22 cellular contexts compared by ENCODE assay signal in genomic region chr20:6506906-6507305, GRCh38.
"Had no signal": no experiment of that assay in that cellular context is flagged by ENCODE, and none has a peak within 500 bp of the region (broad histone marks: within the 10 kb centered on the region; RNA-seq: fewer than 3 reads in every experiment).

No MANE protein-coding gene starts in this region.

- H3K4me3 Mint-ChIP-seq: natural killer cell; nephron; neural progenitor cell; stimulated activated effector memory CD8-positive, alpha-beta T cell treated with anti-CD3 and anti-CD28 coated beads, Interleukin-12 subunit alpha, Interleukin-12 subunit beta, amount 100 ng/mL, for 72 hours; stimulated activated naive B cell treated with anti-CD40 and anti-IgM and Interleukin-4, amounts not matched to agents 10 μg/mL and 1 μg/mL and 100 μg/mL, for 72 hours; stimulated activated naive CD8-positive, alpha-beta T cell treated with anti-CD3 and anti-CD28 coated beads, Interleukin-15, Interleukin-2, amounts not matched to agents 100 ng/mL and 50 ng/mL, for 24 hours had no signal

- H3K9me3 Mint-ChIP-seq: stimulated activated naive CD8-positive, alpha-beta T cell treated with anti-CD3 and anti-CD28 coated beads, Interleukin-15, Interleukin-2, amounts not matched to agents 100 ng/mL and 50 ng/mL, for 24 hours had no signal

- DNase-seq: natural killer cell; occipital lobe; ovary; posterior cingulate gyrus; right cardiac atrium; right lobe of liver; sigmoid colon; small intestine; stimulated activated CD4-positive, alpha-beta T cell treated with anti-CD3 and anti-CD28 coated beads, Interleukin-15, amount 100 ng/mL, for 24 hours; stimulated activated CD4-positive, alpha-beta T cell treated with anti-CD3 and anti-CD28 coated beads, Interleukin-2, amount 100 ng/mL, for 24 hours; stimulated activated CD4-positive, alpha-beta T cell treated with anti-CD3 and anti-CD28 coated beads, Interleukin-2, amount 100 ng/mL, for 48 hours; stimulated activated CD4-positive, alpha-beta T cell treated with anti-CD3 and anti-CD28 coated beads, Interleukin-4, amount 100 ng/mL, for 24 hours; stimulated activated naive B cell treated with anti-CD40 and anti-IgM and Interleukin-4, amounts not matched to agents 10 μg/mL and 1 μg/mL and 100 μg/mL, for 72 hours; stimulated activated naive CD4-positive, alpha-beta T cell treated with Interleukin-2 at 50 U/mL for 16 hours; stomach; thyroid gland; trophoblast cell; upper lobe of left lung had no signal

- H3K27me3 Mint-ChIP-seq: stimulated activated naive B cell treated with anti-CD40 and anti-IgM and Interleukin-4, amounts not matched to agents 10 μg/mL and 1 μg/mL and 100 μg/mL, for 72 hours; stimulated activated naive CD8-positive, alpha-beta T cell treated with anti-CD3 and anti-CD28 coated beads, Interleukin-15, Interleukin-2, amounts not matched to agents 100 ng/mL and 50 ng/mL, for 24 hours had no signal

- H3K4me1 Mint-ChIP-seq: natural killer cell; neural progenitor cell; stimulated activated effector memory CD8-positive, alpha-beta T cell treated with anti-CD3 and anti-CD28 coated beads, Interleukin-12 subunit alpha, Interleukin-12 subunit beta, amount 100 ng/mL, for 72 hours; stimulated activated naive B cell treated with anti-CD40 and anti-IgM and Interleukin-4, amounts not matched to agents 10 μg/mL and 1 μg/mL and 100 μg/mL, for 72 hours had no signal

- H3K27ac Mint-ChIP-seq: natural killer cell; nephron; neural progenitor cell; stimulated activated effector memory CD8-positive, alpha-beta T cell treated with anti-CD3 and anti-CD28 coated beads, Interleukin-12 subunit alpha, Interleukin-12 subunit beta, amount 100 ng/mL, for 72 hours; stimulated activated naive B cell treated with anti-CD40 and anti-IgM and Interleukin-4, amounts not matched to agents 10 μg/mL and 1 μg/mL and 100 μg/mL, for 72 hours; stimulated activated naive CD8-positive, alpha-beta T cell treated with anti-CD3 and anti-CD28 coated beads, Interleukin-15, Interleukin-2, amounts not matched to agents 100 ng/mL and 50 ng/mL, for 24 hours had no signal

- ATAC-seq: natural killer cell; right cardiac atrium; right lobe of liver; stimulated activated effector memory CD8-positive, alpha-beta T cell treated with anti-CD3 and anti-CD28 coated beads, Interleukin-12 subunit alpha, Interleukin-12 subunit beta, amount 100 ng/mL, for 72 hours; stimulated activated naive B cell treated with anti-CD40 and anti-IgM and Interleukin-4, amounts not matched to agents 10 μg/mL and 1 μg/mL and 100 μg/mL, for 72 hours had no signal

- H3K36me3 Mint-ChIP-seq: natural killer cell; neural progenitor cell; stimulated activated effector memory CD8-positive, alpha-beta T cell treated with anti-CD3 and anti-CD28 coated beads, Interleukin-12 subunit alpha, Interleukin-12 subunit beta, amount 100 ng/mL, for 72 hours; stimulated activated naive B cell treated with anti-CD40 and anti-IgM and Interleukin-4, amounts not matched to agents 10 μg/mL and 1 μg/mL and 100 μg/mL, for 72 hours had no signal
